ENCODE assay signal across 20 cellular contexts in the genomic region with DNA sequence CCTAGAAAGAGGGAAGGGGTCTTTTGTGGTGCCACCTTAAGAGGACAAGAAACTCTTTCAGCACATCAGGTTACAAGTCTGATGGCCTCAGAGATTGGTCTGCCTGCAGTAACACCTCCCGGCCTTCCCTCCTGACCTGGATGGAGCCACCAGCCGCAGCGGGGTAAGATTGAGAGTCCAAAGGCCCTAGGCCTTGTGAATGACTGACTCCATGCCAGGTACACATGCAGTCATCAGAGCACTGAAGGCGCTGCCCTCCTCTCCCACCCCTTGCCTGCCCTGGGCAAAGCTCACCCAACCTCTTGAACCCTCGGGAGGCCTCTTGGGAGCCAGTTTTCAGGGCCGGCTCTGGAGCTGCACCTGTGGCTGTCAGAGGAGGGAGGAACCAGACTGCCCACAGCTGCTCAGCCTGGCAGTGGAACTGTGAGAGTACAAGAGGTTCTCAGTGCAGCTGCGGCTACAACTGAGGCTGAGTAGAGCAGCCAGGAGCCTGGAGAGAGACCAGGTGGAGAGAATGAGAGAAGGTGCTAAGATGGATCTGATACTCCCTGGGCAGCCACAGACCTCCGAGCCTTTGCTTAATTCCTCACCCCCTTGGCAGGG. TPM values are rescaled to one million over a fixed set of nuclear protein-coding genes. Genes with fewer than 3 reads are reported as not detected.
A peak's percentile ranks its signal among the peaks of the same experiment; 100 is the strongest.
DNase-seq lines count a peak whose midpoint lies in the region; ATAC-seq and TF ChIP-seq lines count a peak whose summit lies in the region.
"Had no signal": no experiment of that assay in that cellular context is flagged by ENCODE, and none has a peak within 500 bp of the region (broad histone marks: within the 10 kb centered on the region; RNA-seq: fewer than 3 reads in every experiment).

No MANE protein-coding gene starts in this region.

- in situ Hi-C loops in KBM-7 (cut with MboI; ENCODE audit: low pct_unique_long_range_greater_than_20kb, low sequenced_read_pairs): loop anchor here (25.0 kb wide), 1 partner anchor 677 kb away; the partner anchor contains the start of gene DHRS12

- peaks cover 66% of the 10 kb centered on the region for H3K9me3 Mint-ChIP-seq in endodermal cell

- H3K9ac ChIP-seq in BLaER1 (no peak overlapping the region), endodermal cell (ENCODE audit: extremely low read depth, low read length, poor library complexity, severe bottlenecking) (no peak overlapping the region), neuronal stem cell (ENCODE audit: low read depth, low read length, poor library complexity) (no peak overlapping the region)

- H3K27ac ChIP-seq in BLaER1: no peak overlapping the region
- H3K27ac ChIP-seq in endodermal cell (ENCODE audit: low read depth, low read length): no peak overlapping the region
- H3K27ac ChIP-seq in neuronal stem cell (replicated peaks; ENCODE audit: low read length): no peak overlapping the region

- peaks cover 31% of the 10 kb centered on the region for H3K9me3 ChIP-seq in BLaER1
- H3K9me3 ChIP-seq in endodermal cell (ENCODE audit: control insufficient read depth, low read length): peaks cover 77% of the 10 kb centered on the region
- H3K9me3 ChIP-seq in neuronal stem cell (replicated peaks in 1 of 2; ENCODE audit: control insufficient read depth in 2 of 2, insufficient read depth in 1 of 2, low read depth in 1 of 2, low read length in 2 of 2): peaks cover 2 to 9% of the 10 kb centered on the region in 2 donors

- no peak overlapping the region for H4K91ac ChIP-seq in neuronal stem cell (ENCODE audit: low read depth, low read length, poor library complexity)

- H2BK12ac ChIP-seq in neuronal stem cell (ENCODE audit: low read length): no peak overlapping the region

- H2BK120ac ChIP-seq in neuronal stem cell (ENCODE audit: low read depth, low read length): no peak overlapping the region

- H3K18ac ChIP-seq in neuronal stem cell (ENCODE audit: low read length): peak overlapping the region; percentile 40

- no peak for ATAC-seq in HG02798 (IDR thresholded peaks at IDR 0.05; ENCODE audit: poor library complexity, unreplicated experiment)
- ATAC-seq: GM12878 had no signal

- DNase-seq in RPMI8226: peak; percentile 5
- peak; percentile 32 for DNase-seq in endodermal cell
- no peak for DNase-seq in neuronal stem cell (ENCODE audit: low spot score)
- no peak for DNase-seq in KBM-7
- DNase-seq in SIG-M5 (lab: John Stamatoyannopoulos, UW): no peak
- no peak for DNase-seq in activated CD8-positive, alpha-beta memory T cell treated with anti-CD3 and anti-CD28 coated beads for 24 hours
- DNase-seq: ACHN; C1 segment of cervical spinal cord; Calu3; CD4-positive, alpha-beta T cell; DMS 273 treated with DMSO at 0.1 percent for 48 hours; GOT3; HCEC 1CT; IMR-90 had no signal

- H4K20me1 ChIP-seq in BLaER1: no peaks in the 10 kb centered on the region

- no peak overlapping the region for H3K27ac Mint-ChIP-seq in endodermal cell
- H3K27ac Mint-ChIP-seq: CD4-positive, alpha-beta T cell had no signal

- no peak overlapping the region for H3K23ac ChIP-seq in neuronal stem cell (ENCODE audit: low read depth, low read length, poor library complexity)

- WGBS in endodermal cell (ENCODE audit: insufficient coverage in 1 of 2, insufficient read length in 1 of 2), 2 experiments: 87 to 93% methylated on average over 6 to 8 of the region's 8 CpGs
- WGBS in neuronal stem cell (ENCODE audit: extremely low coverage in 2 of 2, insufficient read length in 2 of 2, insufficient replicate concordance in 1 of 2), 2 donors: no CpG with 5 or more reads among the region's 8 CpGs

- H2AK5ac ChIP-seq in neuronal stem cell (ENCODE audit: low read depth, low read length): no peak overlapping the region

- H3K4me2 ChIP-seq in BLaER1: 0 out of 2 replicates have a peak overlapping the region, but pooled peaks have one; percentile 16
- H3K4me2 ChIP-seq in neuronal stem cell (ENCODE audit: insufficient read depth, low read length, poor library complexity, severe bottlenecking): no peak overlapping the region

- H3K36me3 Mint-ChIP-seq in endodermal cell (ENCODE audit: low read depth): peaks cover 93% of the 10 kb centered on the region

- TF ChIP-seq CTCF in endodermal cell (conservative IDR thresholded peaks at IDR 0.05): no peak

- no peak overlapping the region for H2BK5ac ChIP-seq in neuronal stem cell (ENCODE audit: low read length)

- H3K27me3 ChIP-seq in BLaER1 (no peaks in the 10 kb centered on the region), endodermal cell (ENCODE audit: control insufficient read depth, insufficient read depth, low read length, poor library complexity, severe bottlenecking) (no peaks in the 10 kb centered on the region), neuronal stem cell (ENCODE audit: control insufficient read depth in 3 of 3, insufficient read depth in 3 of 3, low read depth in 1 of 3, low read length in 3 of 3) (peaks cover 0 to 3% (median 0%) of the 10 kb centered on the region in 3 experiments)

- H3K4me3 Mint-ChIP-seq in endodermal cell: no peak overlapping the region
- H3K4me3 Mint-ChIP-seq: CD4-positive, alpha-beta T cell had no signal

- H2AFZ ChIP-seq in neuronal stem cell (ENCODE audit: low read length): no peak overlapping the region

- H3K4me1 Mint-ChIP-seq in endodermal cell: peaks cover 2% of the 10 kb centered on the region

- no peak overlapping the region for H3K14ac ChIP-seq in neuronal stem cell (ENCODE audit: low read length)

- H3K4ac ChIP-seq in neuronal stem cell (ENCODE audit: low read length): no peak overlapping the region

- H3K27me3 Mint-ChIP-seq in endodermal cell (ENCODE audit: insufficient read depth): no peaks in the 10 kb centered on the region

- no peak overlapping the region for H3K4me3 ChIP-seq in BLaER1
- no peak overlapping the region for H3K4me3 ChIP-seq in endodermal cell (ENCODE audit: low read length)
- H3K4me3 ChIP-seq in neuronal stem cell (ENCODE audit: low read length in 2 of 2): no peak overlapping the region
- H3K4me3 ChIP-seq: GM12878 had no signal

- no peak overlapping the region for H2BK15ac ChIP-seq in neuronal stem cell (ENCODE audit: low read length)

- no peak overlapping the region for H4K8ac ChIP-seq in neuronal stem cell (ENCODE audit: low read depth, low read length)

- H3K36me3 ChIP-seq in BLaER1 (no peaks in the 10 kb centered on the region), endodermal cell (ENCODE audit: control insufficient read depth, insufficient read depth, low read length) (peaks cover 60% of the 10 kb centered on the region), neuronal stem cell (replicated peaks in 1 of 2; ENCODE audit: control insufficient read depth in 2 of 2, insufficient read depth in 2 of 2, low read length in 2 of 2) (no peaks in the 10 kb centered on the region)

- H3K4me1 ChIP-seq in BLaER1 (peaks cover 6% of the 10 kb centered on the region; the same call in 1 of the 2 replicates), endodermal cell (ENCODE audit: control insufficient read depth, insufficient read depth, low read length) (no peaks in the 10 kb centered on the region), neuronal stem cell (ENCODE audit: control insufficient read depth in 2 of 2, insufficient read depth in 1 of 2, low read depth in 1 of 2, low read length in 2 of 2) (no peaks in the 10 kb centered on the region)

- H3K79me1 ChIP-seq in neuronal stem cell (ENCODE audit: low read depth, low read length): no peaks in the 10 kb centered on the region

RNA-seq across cellular contexts. Expression of gene C13orf42, which starts 23.8 kb away (rescaled TPM):
- 10 to 100 TPM; 19.0 to 27.7 TPM for total RNA-seq in endodermal cell
- 1.6 TPM for polyA plus RNA-seq in endodermal cell (2013, experiment 1 of 2)
- polyA plus RNA-seq in endodermal cell (2013, experiment 2 of 2): 2.4 TPM
- polyA plus RNA-seq in neuronal stem cell (2013, experiment 1 of 2): 0.04 TPM
- polyA plus RNA-seq in neuronal stem cell (2013, experiment 2 of 2): 0.01 TPM
- total RNA-seq: A172; Calu3; CD4-positive, alpha-beta T cell; Daoy; G401; GM12878; IMR-90 had no signal
- polyA plus RNA-seq: GM12878, IMR-90 had no signal

Comparison
In these comparisons a context has a peak if more than half of its experiments do, and no peak if none do; other contexts are left out.
1. DNase-seq: peak in RPMI8226 (single experiment) and endodermal cell (single experiment); none in neuronal stem cell (single experiment), KBM-7 (single experiment), SIG-M5 (single experiment) and activated CD8-positive, alpha-beta memory T cell treated with anti-CD3 and anti-CD28 coated beads for 24 hours (single experiment).